In genomic region chr1:168520832-168521231, GRCh38 we compare ENCODE assay signal across 18 cellular contexts. TPM values are rescaled to one million over a fixed set of nuclear protein-coding genes. Genes with fewer than 3 reads are reported as not detected.
A peak's percentile ranks its signal among the peaks of the same experiment; 100 is the strongest.
DNase-seq lines count a peak whose midpoint lies in the region; ATAC-seq and TF ChIP-seq lines count a peak whose summit lies in the region.
"Had no signal": no experiment of that assay in that cellular context is flagged by ENCODE, and none has a peak within 500 bp of the region (broad histone marks: within the 10 kb centered on the region; RNA-seq: fewer than 3 reads in every experiment).

No MANE protein-coding gene starts in this region.

- POLR2A ChIA-PET in activated CD8-positive, alpha-beta T cell treated with anti-CD3 and anti-CD28 coated beads, Interleukin-2, amount 10 ng/mL, durations not matched to agents 7 days and 5 days (lab: Charles Lee), result interaction anchor here (1.0 to 3.1 kb wide), 11 partner anchors 9 to 81 kb away, joined by 3 to 31 read pairs (median 7); no protein-coding TSS in a partner anchor

- TF ChIP-seq CTCF in spleen (IDR thresholded peaks at IDR 0.05 in 8 of 11, conservative IDR thresholded peaks at IDR 0.05 in 3 of 11) (no peak), HFFc6 (IDR thresholded peaks at IDR 0.05) (no peak)

- peaks cover 0 to 10% (median 7%) of the 10 kb centered on the region in 8 donors for H3K9me3 ChIP-seq in spleen
- H3K9me3 ChIP-seq: lower lobe of right lung had no signal

- peaks cover 21% of the 10 kb centered on the region for H3K9me3 Mint-ChIP-seq in activated naive CD4-positive, alpha-beta T cell treated with anti-CD3 and anti-CD28 coated beads, Interleukin-2, amount 10 ng/mL, durations not matched to agents 7 days and 5 days
- peaks cover 4 to 15% of the 10 kb centered on the region in 2 donors for H3K9me3 Mint-ChIP-seq in activated naive CD4-positive, alpha-beta T cell treated with anti-CD3 and anti-CD28 coated beads, Interleukin-2, amount 50 U/mL, for 72 hours
- peaks cover 22% of the 10 kb centered on the region for H3K9me3 Mint-ChIP-seq in activated CD8-positive, alpha-beta T cell treated with anti-CD3 and anti-CD28 coated beads, Interleukin-2, amount 10 ng/mL, durations not matched to agents 7 days and 5 days (ENCODE audit: insufficient read depth)
- H3K9me3 Mint-ChIP-seq in HFFc6, result no peaks in the 10 kb centered on the region; the same call in 1 of the 2 replicates

- intact Hi-C loops in spleen (cut with DNase I; ENCODE audit: low total_unique reads), result no loop called here

- peaks cover 54% of the 10 kb centered on the region for H3K4me1 Mint-ChIP-seq in activated naive CD4-positive, alpha-beta T cell treated with anti-CD3 and anti-CD28 coated beads, Interleukin-2, amount 10 ng/mL, durations not matched to agents 7 days and 5 days
- H3K4me1 Mint-ChIP-seq in activated CD8-positive, alpha-beta T cell treated with anti-CD3 and anti-CD28 coated beads, Interleukin-2, amount 10 ng/mL, durations not matched to agents 7 days and 5 days (ENCODE audit: low read depth), result peaks cover 74% of the 10 kb centered on the region
- H3K4me1 Mint-ChIP-seq in HFFc6 (ENCODE audit: low read depth), result no peaks in the 10 kb centered on the region
- H3K4me1 Mint-ChIP-seq: brain had no signal

- no peak overlapping the region for H3K4me3 ChIP-seq in spleen
- H3K4me3 ChIP-seq: GM23248, lower lobe of right lung, tibial nerve had no signal

- no peak for ATAC-seq in activated naive CD4-positive, alpha-beta T cell treated with anti-CD3 and anti-CD28 coated beads, Interleukin-2, amount 50 U/mL, for 72 hours
- ATAC-seq in GM19372 (IDR thresholded peaks at IDR 0.05; ENCODE audit: low read depth, unreplicated experiment), result peak; percentile 14
- no peak for ATAC-seq in activated CD8-positive, alpha-beta T cell treated with anti-CD3 and anti-CD28 coated beads, Interleukin-2, amount 10 ng/mL, durations not matched to agents 7 days and 5 days

- no peak for TF ChIP-seq POLR2A in spleen (IDR thresholded peaks at IDR 0.05)

- H3K4me1 ChIP-seq in spleen, result peaks cover 6 to 54% (median 35%) of the 10 kb centered on the region in 6 donors
- H3K4me1 ChIP-seq: tibial nerve had no signal

- no peaks in the 10 kb centered on the region for H3K27me3 ChIP-seq in spleen (replicated peaks in 1 of 7)
- H3K27me3 ChIP-seq: tibial nerve had no signal

- CTCF ChIA-PET in activated naive CD4-positive, alpha-beta T cell treated with anti-CD3 and anti-CD28 coated beads, Interleukin-2, amount 10 ng/mL, durations not matched to agents 7 days and 5 days (lab: Charles Lee), result interaction anchor here (1.0 to 1.6 kb wide), 4 partner anchors 11 to 178 kb away, joined by 3 to 4 read pairs (median 3); no protein-coding TSS in a partner anchor
- CTCF ChIA-PET in activated CD8-positive, alpha-beta T cell treated with anti-CD3 and anti-CD28 coated beads, Interleukin-2, amount 10 ng/mL, durations not matched to agents 7 days and 5 days (lab: Charles Lee), result interaction anchor here (0.8 to 3.0 kb wide), 14 partner anchors 9 to 178 kb away, joined by 3 to 10 read pairs (median 4); no protein-coding TSS in a partner anchor

- peak overlapping the region; percentile 14 for H3K4me3 Mint-ChIP-seq in activated naive CD4-positive, alpha-beta T cell treated with anti-CD3 and anti-CD28 coated beads, Interleukin-2, amount 10 ng/mL, durations not matched to agents 7 days and 5 days
- peak overlapping the region; percentile 80 for H3K4me3 Mint-ChIP-seq in activated CD8-positive, alpha-beta T cell treated with anti-CD3 and anti-CD28 coated beads, Interleukin-2, amount 10 ng/mL, durations not matched to agents 7 days and 5 days
- no peak overlapping the region for H3K4me3 Mint-ChIP-seq in HFFc6
- H3K4me3 Mint-ChIP-seq: brain, IgD-negative memory B cell had no signal

- peaks cover 27% of the 10 kb centered on the region for H3K36me3 Mint-ChIP-seq in activated naive CD4-positive, alpha-beta T cell treated with anti-CD3 and anti-CD28 coated beads, Interleukin-2, amount 10 ng/mL, durations not matched to agents 7 days and 5 days
- peaks cover 7 to 22% of the 10 kb centered on the region in 2 donors for H3K36me3 Mint-ChIP-seq in activated naive CD4-positive, alpha-beta T cell treated with anti-CD3 and anti-CD28 coated beads, Interleukin-2, amount 50 U/mL, for 72 hours
- peaks cover 39% of the 10 kb centered on the region for H3K36me3 Mint-ChIP-seq in activated CD8-positive, alpha-beta T cell treated with anti-CD3 and anti-CD28 coated beads, Interleukin-2, amount 10 ng/mL, durations not matched to agents 7 days and 5 days (ENCODE audit: low read depth)
- H3K36me3 Mint-ChIP-seq in HFFc6 (ENCODE audit: low read depth), result no peaks in the 10 kb centered on the region
- H3K36me3 Mint-ChIP-seq: brain had no signal

- H3K27ac ChIP-seq in spleen, result peak overlapping the region in 6 of 8 donors; percentile 32 to 80 (median 58)
- H3K27ac ChIP-seq: GM23248, lower lobe of right lung, tibial nerve had no signal

- H3K27me3 Mint-ChIP-seq in activated naive CD4-positive, alpha-beta T cell treated with anti-CD3 and anti-CD28 coated beads, Interleukin-2, amount 10 ng/mL, durations not matched to agents 7 days and 5 days, result no peaks in the 10 kb centered on the region
- H3K27me3 Mint-ChIP-seq in activated CD8-positive, alpha-beta T cell treated with anti-CD3 and anti-CD28 coated beads, Interleukin-2, amount 10 ng/mL, durations not matched to agents 7 days and 5 days (ENCODE audit: low read depth), result no peaks in the 10 kb centered on the region
- H3K27me3 Mint-ChIP-seq in HFFc6 (ENCODE audit: insufficient read depth), result peaks cover 12% of the 10 kb centered on the region

- WGBS in spleen, 5 donors, result 39 to 52% (median 47%) methylated on average over 4 of the region's 4 CpGs

- peak overlapping the region; percentile 89 for H3K27ac Mint-ChIP-seq in activated naive CD4-positive, alpha-beta T cell treated with anti-CD3 and anti-CD28 coated beads, Interleukin-2, amount 10 ng/mL, durations not matched to agents 7 days and 5 days
- peak overlapping the region in 1 of 2 donors; percentile 80 for H3K27ac Mint-ChIP-seq in activated naive CD4-positive, alpha-beta T cell treated with anti-CD3 and anti-CD28 coated beads, Interleukin-2, amount 50 U/mL, for 72 hours
- H3K27ac Mint-ChIP-seq in activated CD8-positive, alpha-beta T cell treated with anti-CD3 and anti-CD28 coated beads, Interleukin-2, amount 10 ng/mL, durations not matched to agents 7 days and 5 days, result peak overlapping the region; percentile 91
- H3K27ac Mint-ChIP-seq in HFFc6, result no peak overlapping the region
- H3K27ac Mint-ChIP-seq: brain, IgD-negative memory B cell had no signal

- no peaks in the 10 kb centered on the region for H3K36me3 ChIP-seq in spleen
- H3K36me3 ChIP-seq: lower lobe of right lung, tibial nerve had no signal

- DNase-seq in activated naive CD4-positive, alpha-beta T cell treated with anti-CD3 and anti-CD28 coated beads, Interleukin-2, amount 10 ng/mL, durations not matched to agents 7 days and 5 days, result no peak
- DNase-seq in activated naive CD4-positive, alpha-beta T cell treated with anti-CD3 and anti-CD28 coated beads, Interleukin-2, amount 50 U/mL, for 72 hours (ENCODE audit: low spot score in 2 of 2), result no peak
- DNase-seq in activated CD8-positive, alpha-beta T cell treated with anti-CD3 and anti-CD28 coated beads, Interleukin-2, amount 10 ng/mL, durations not matched to agents 7 days and 5 days, result no peak
- DNase-seq in spleen (no peak), DMS79 (lab: John Stamatoyannopoulos, UW) (no peak), NCI-H526 treated with DMSO at 0.1 percent for 48 hours (lab: John Stamatoyannopoulos, UW) (no peak), HFFc6 (no peak)
- DNase-seq: GM23248, head of caudate nucleus, lower lobe of right lung, NCI-H1436 treated with DMSO at 0.1 percent for 48 hours had no signal

RNA-seq across cellular contexts. Expression of gene XCL2, which starts 23.0 kb away (rescaled TPM):
- 1 to 10 TPM; 1.5 to 4.9 TPM for total RNA-seq in activated naive CD4-positive, alpha-beta T cell treated with anti-CD3 and anti-CD28 coated beads, Interleukin-2, amount 50 U/mL, for 72 hours
- 10 to 100 TPM; 41.2 to 41.8 TPM for total RNA-seq in activated CD8-positive, alpha-beta T cell treated with anti-CD3 and anti-CD28 coated beads, Interleukin-2, amount 10 ng/mL, durations not matched to agents 7 days and 5 days
- 10 to 100 TPM in 4 of 7 donors, 1 to 10 TPM in 3; 3.0 to 17.2 (median 10.0) TPM for total RNA-seq in spleen
- polyA plus RNA-seq in spleen, result 1 to 10 TPM; 2.9 to 5.1 (median 3.7) TPM
- total RNA-seq in HFFc6 (2021; fragmentation: NEBNext Ultra II Directional; extraction: Animal tissue kit (Norgen Biotek cat#: 25700)), result not detected
- total RNA-seq: fibroblast of lung, GM23248, posterior vena cava, skeletal muscle tissue, tibial nerve had no signal
- polyA plus RNA-seq: fibroblast of lung, GM23248 had no signal

RNA-seq across cellular contexts. Expression of gene XCL1, which starts 55.6 kb away (rescaled TPM):
- total RNA-seq in activated naive CD4-positive, alpha-beta T cell treated with anti-CD3 and anti-CD28 coated beads, Interleukin-2, amount 50 U/mL, for 72 hours, result 1 to 10 TPM in 1 of 2 donors, not detected in 1; 5.9 TPM
- 10 to 100 TPM; 38.3 to 41.8 TPM for total RNA-seq in activated CD8-positive, alpha-beta T cell treated with anti-CD3 and anti-CD28 coated beads, Interleukin-2, amount 10 ng/mL, durations not matched to agents 7 days and 5 days
- total RNA-seq in spleen, result 1 to 10 TPM in 4 of 7 donors, under 1 TPM in 3; 0.51 to 3.6 (median 3.1) TPM
- polyA plus RNA-seq in spleen, result 1 to 10 TPM in 2 of 3 donors, under 1 TPM in 1; 0.64 to 1.6 (median 1.2) TPM
- not detected for total RNA-seq in HFFc6 (2021; fragmentation: NEBNext Ultra II Directional; extraction: Animal tissue kit (Norgen Biotek cat#: 25700))
- total RNA-seq: fibroblast of lung, GM23248, posterior vena cava, skeletal muscle tissue had no signal
- polyA plus RNA-seq: fibroblast of lung, GM23248 had no signal

Comparison
In these comparisons a context has a peak if more than half of its experiments do, and no peak if none do; other contexts are left out.
1. RNA of gene XCL1, which starts 55.6 kb away (total RNA-seq): 38.3 to 41.8 TPM in activated CD8-positive, alpha-beta T cell treated with anti-CD3 and anti-CD28 coated beads, Interleukin-2, amount 10 ng/mL, durations not matched to agents 7 days and 5 days; 5.9 TPM in activated naive CD4-positive, alpha-beta T cell treated with anti-CD3 and anti-CD28 coated beads, Interleukin-2, amount 50 U/mL, for 72 hours, 0.51 to 3.6 TPM in spleen and not detected in HFFc6; every median in the first group is over 4 times any median in the second.